15 cellular contexts compared by ENCODE assay signal in the genomic region with DNA sequence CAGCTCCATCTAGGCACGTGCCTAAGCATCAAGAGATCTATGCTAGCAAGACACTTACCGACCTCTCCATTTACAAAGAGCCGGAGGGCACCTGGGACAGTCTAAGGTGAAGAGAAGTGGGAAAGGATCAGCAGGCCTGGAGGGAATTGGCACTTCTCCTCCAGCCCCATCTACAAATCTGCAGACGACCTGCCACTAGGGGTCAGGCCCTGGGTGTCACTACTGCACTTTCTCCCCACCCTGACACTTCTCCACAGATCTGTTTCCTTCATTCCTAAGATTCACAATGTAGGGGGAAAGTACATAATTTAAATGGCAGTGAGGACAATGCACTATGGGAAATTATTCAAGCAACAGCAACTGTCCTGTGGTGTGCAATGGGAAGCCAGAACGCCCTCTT. TPM values are rescaled to one million over a fixed set of nuclear protein-coding genes. Genes with fewer than 3 reads are reported as not detected.
DNase-seq lines count a peak whose midpoint lies in the region; ATAC-seq and TF ChIP-seq lines count a peak whose summit lies in the region.
"Had no signal": no experiment of that assay in that cellular context is flagged by ENCODE, and none has a peak within 500 bp of the region (broad histone marks: within the 10 kb centered on the region; RNA-seq: fewer than 3 reads in every experiment).

No MANE protein-coding gene starts in this region.

- H3K27me3 ChIP-seq in HCT116 (ENCODE audit: insufficient read depth, low read length) (no peaks in the 10 kb centered on the region), heart left ventricle (no peaks in the 10 kb centered on the region)
- H3K27me3 ChIP-seq: sigmoid colon had no signal

- H3K36me3 ChIP-seq in HCT116 (ENCODE audit: control insufficient read depth in 1 of 2, insufficient read depth in 2 of 2, low read length in 2 of 2) = peaks cover 5 to 21% of the 10 kb centered on the region in 2 experiments; a peak in 3 of 4 replicates
- peaks cover 0 to 95% (median 82%) of the 10 kb centered on the region in 9 donors for H3K36me3 ChIP-seq in heart left ventricle

- RAD21 ChIA-PET in HCT116 (lab: Charles Lee; ENCODE audit: low non-redundant PET in 1 of 2, low total read pairs in 2 of 2, uncharacterized antibody in 2 of 2, unreplicated experiment in 2 of 2) = no interaction called here

- DNase-seq in CD14-positive monocyte (ENCODE audit: low spot score) (no peak), HCT116 (ENCODE audit: low read depth, low spot score) (no peak), WTC11 (ENCODE audit: low spot score) (no peak), glomerular visceral epithelial cell (ENCODE audit: extremely low spot score) (no peak), heart left ventricle (no peak)
- DNase-seq: NCI-H1417; sigmoid colon; stimulated activated naive CD4-positive, alpha-beta T cell treated with Interleukin-2 at 50 U/mL for 16 hours; T-helper 9 cell had no signal

- no peak overlapping the region for H3K9ac ChIP-seq in HCT116 (ENCODE audit: low read length)

- intact Hi-C loops in CD14-positive monocyte (cut with micrococcal nuclease) = no loop called here
- intact Hi-C loops in HCT116 (cut with micrococcal nuclease) = no loop called here
- intact Hi-C loops in heart left ventricle (cut with DNase I) = no loop called here

- no peaks in the 10 kb centered on the region for H3K79me2 ChIP-seq in HCT116 (ENCODE audit: insufficient read depth, low read length)

- POLR2A ChIA-PET in HCT116 (lab: Charles Lee) = no interaction called here
- POLR2A ChIA-PET in WTC11 (lab: Charles Lee) = no interaction called here

- CTCF ChIA-PET in HCT116 (lab: Charles Lee) (interaction anchor here (1.9 kb wide), 1 partner anchor 10 kb away, joined by 13 read pairs; no protein-coding TSS in a partner anchor), WTC11 (lab: Charles Lee) (interaction anchor here (0.6 to 2.4 kb wide), 2 partner anchors 10 to 22 kb away, joined by 3 to 14 read pairs; no protein-coding TSS in a partner anchor)

- H3K4me1 ChIP-seq in HCT116 (ENCODE audit: control insufficient read depth in 1 of 2, insufficient read depth in 2 of 2, low read length in 2 of 2) = no peaks in the 10 kb centered on the region
- H3K4me1 ChIP-seq in heart left ventricle = no peaks in the 10 kb centered on the region
- H3K4me1 ChIP-seq: sigmoid colon had no signal

- H4K20me1 ChIP-seq in HCT116 (ENCODE audit: insufficient read depth) = no peaks in the 10 kb centered on the region

- H3K9me3 ChIP-seq in HCT116 (ENCODE audit: control insufficient read depth in 1 of 2, insufficient read depth in 1 of 2, low read depth in 1 of 2, low read length in 2 of 2) (no peaks in the 10 kb centered on the region), heart left ventricle (no peaks in the 10 kb centered on the region)
- H3K9me3 ChIP-seq: sigmoid colon had no signal

- H3K4me1 Mint-ChIP-seq in CD14-positive monocyte (no peaks in the 10 kb centered on the region), WTC11 (no peaks in the 10 kb centered on the region)
- H3K4me1 Mint-ChIP-seq: neural crest cell had no signal

- no peaks in the 10 kb centered on the region for H3K9me2 ChIP-seq in HCT116 (ENCODE audit: insufficient read depth)

- H3K4me3 ChIP-seq in HCT116 (replicated peaks in 1 of 2; ENCODE audit: low read depth in 1 of 2, low read length in 2 of 2) (no peak overlapping the region), heart left ventricle (no peak overlapping the region)
- H3K4me3 ChIP-seq: sigmoid colon had no signal

- TF ChIP-seq POLR2A in HCT116 (IDR thresholded peaks at IDR 0.05; ENCODE audit: borderline replicate concordance, extremely low read depth, insufficient read depth, insufficient read length) (no peak), heart left ventricle (IDR thresholded peaks at IDR 0.05) (no peak)

- H3K4me3 Mint-ChIP-seq in CD14-positive monocyte (no peak overlapping the region), WTC11 (no peak overlapping the region)
- H3K4me3 Mint-ChIP-seq: neural crest cell had no signal

- H3K27ac Mint-ChIP-seq in CD14-positive monocyte (no peak overlapping the region), WTC11 (no peak overlapping the region)

- H3K27ac ChIP-seq in HCT116 (ENCODE audit: low read depth, low read length) = no peak overlapping the region
- no peak overlapping the region for H3K27ac ChIP-seq in heart left ventricle
- H3K27ac ChIP-seq: RWPE1, sigmoid colon had no signal

- H3K36me3 Mint-ChIP-seq in CD14-positive monocyte = peaks cover 40 to 45% of the 10 kb centered on the region in 2 donors
- peaks cover 14% of the 10 kb centered on the region for H3K36me3 Mint-ChIP-seq in WTC11

- H3K9me3 Mint-ChIP-seq in CD14-positive monocyte = peaks cover 0 to 1% (median 0%) of the 10 kb centered on the region in 7 donors
- H3K9me3 Mint-ChIP-seq in WTC11 = no peaks in the 10 kb centered on the region
- H3K9me3 Mint-ChIP-seq: neural crest cell had no signal

- 82 to 84% (median 84%) methylated on average over 5 of the region's 5 CpGs for WGBS in heart left ventricle, 4 donors

- no TSS peak for BruUV-seq in HCT116 (replicated peaks; lab: Mats Ljungman, UMichigan)

- H2AFZ ChIP-seq in HCT116 (ENCODE audit: low read depth, low read length, poor library complexity, severe bottlenecking) = no peak overlapping the region

- ATAC-seq in HCT116 = peak; percentile 57; the same call in 1 of the 2 replicates
- ATAC-seq in WTC11 = peak; percentile 73
- ATAC-seq in HG03354 (IDR thresholded peaks at IDR 0.05; ENCODE audit: poor library complexity, severe bottlenecking, unreplicated experiment) = no peak
- no peak for ATAC-seq in heart left ventricle

- peaks cover 0 to 2% (median 0%) of the 10 kb centered on the region in 3 donors for H3K27me3 Mint-ChIP-seq in CD14-positive monocyte (ENCODE audit: low read depth in 3 of 3)
- no peaks in the 10 kb centered on the region for H3K27me3 Mint-ChIP-seq in WTC11 (ENCODE audit: low read depth)

- H3K4me2 ChIP-seq in HCT116 (ENCODE audit: low read length) = no peak overlapping the region

- TF ChIP-seq RAD21 in HCT116 (IDR thresholded peaks at IDR 0.05; ENCODE audit: low read depth) = no peak; the same call in 1 of the 2 replicates

- TF ChIP-seq CTCF in CD14-positive monocyte (IDR thresholded peaks at IDR 0.05) (peak; percentile 15), HCT116 (IDR thresholded peaks at IDR 0.05 in 2 of 3, conservative IDR thresholded peaks at IDR 0.05 in 1 of 3; ENCODE audit: borderline replicate concordance in 1 of 3, insufficient read depth in 1 of 3, low read depth in 2 of 3, low read length in 2 of 3) (peak in 2 of 3 experiments; percentile 47 to 49; a peak in 4 of 6 replicates), WTC11 (IDR thresholded peaks at IDR 0.05) (no peak), heart left ventricle (IDR thresholded peaks at IDR 0.05) (no peak)

TF ChIP-seq in WTC11, 78 proteins besides CTCF, POLR2A, EP300 and RAD21:
- TF ChIP-seq, protein P1, sequence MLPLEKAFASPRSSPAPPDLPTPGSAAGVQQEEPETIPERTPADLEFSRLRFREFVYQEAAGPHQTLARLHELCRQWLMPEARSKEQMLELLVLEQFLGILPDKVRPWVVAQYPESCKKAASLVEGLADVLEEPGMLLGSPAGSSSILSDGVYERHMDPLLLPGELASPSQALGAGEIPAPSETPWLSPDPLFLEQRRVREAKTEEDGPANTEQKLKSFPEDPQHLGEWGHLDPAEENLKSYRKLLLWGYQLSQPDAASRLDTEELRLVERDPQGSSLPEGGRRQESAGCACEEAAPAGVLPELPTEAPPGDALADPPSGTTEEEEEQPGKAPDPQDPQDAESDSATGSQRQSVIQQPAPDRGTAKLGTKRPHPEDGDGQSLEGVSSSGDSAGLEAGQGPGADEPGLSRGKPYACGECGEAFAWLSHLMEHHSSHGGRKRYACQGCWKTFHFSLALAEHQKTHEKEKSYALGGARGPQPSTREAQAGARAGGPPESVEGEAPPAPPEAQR (CRISPR knock-in tag; IDR thresholded peaks at IDR 0.05) = no peak
- TF ChIP-seq CREB1 (CRISPR knock-in tag; IDR thresholded peaks at IDR 0.05) = no peak
- TF ChIP-seq, protein P2, sequence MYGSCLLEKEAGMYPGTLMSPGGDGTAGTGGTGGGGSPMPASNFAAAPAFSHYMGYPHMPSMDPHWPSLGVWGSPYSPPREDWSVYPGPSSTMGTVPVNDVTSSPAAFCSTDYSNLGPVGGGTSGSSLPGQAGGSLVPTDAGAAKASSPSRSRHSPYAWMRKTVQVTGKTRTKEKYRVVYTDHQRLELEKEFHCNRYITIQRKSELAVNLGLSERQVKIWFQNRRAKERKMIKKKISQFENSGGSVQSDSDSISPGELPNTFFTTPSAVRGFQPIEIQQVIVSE (CRISPR knock-in tag; IDR thresholded peaks at IDR 0.05; ENCODE audit: borderline replicate concordance) = no peak

RNA-seq across cellular contexts. Expression of a gene that starts 8.1 kb away (rescaled TPM):
- polyA plus RNA-seq in CD14-positive monocyte (1 to 10 TPM; 4.2 to 5.0 TPM), heart left ventricle (1 to 10 TPM; 6.1 to 6.3 TPM)
- total RNA-seq in HCT116 (2021; ENCODE audit: unreplicated experiment) (29.8 TPM), WTC11 (2021) (18.6 to 24.2 TPM (median 18.9 TPM) in 3 replicates), heart left ventricle (10 to 100 TPM in 3 of 9 donors, 1 to 10 TPM in 6; 3.3 to 15.1 (median 8.6) TPM)
- 25.2 and 27.6 TPM in 2 replicates for polyA plus RNA-seq in HCT116 (2012)

RNA-seq across cellular contexts. Expression of a gene that starts 18.4 kb away (rescaled TPM):
- polyA plus RNA-seq in CD14-positive monocyte = not detected
- total RNA-seq in HCT116 (2021; ENCODE audit: unreplicated experiment) = not detected
- polyA plus RNA-seq in HCT116 (2012) = 0.14 and 0.20 TPM in 2 replicates
- total RNA-seq in WTC11 (2021) = not detected in 3 replicates
- not detected for total RNA-seq in heart left ventricle
- not detected for polyA plus RNA-seq in heart left ventricle
- total RNA-seq: NCI-H460, neural crest cell, sigmoid colon had no signal
- polyA plus RNA-seq: urinary bladder had no signal

RNA-seq across cellular contexts. Expression of a gene that starts 27.5 kb away (rescaled TPM):
- polyA plus RNA-seq in CD14-positive monocyte (under 1 TPM in 1 of 2 donors, not detected in 1; 0.43 TPM), heart left ventricle (not detected)
- total RNA-seq in HCT116 (2021; ENCODE audit: unreplicated experiment) (not detected), WTC11 (2021) (0.20 to 0.50 TPM (median 0.23 TPM) in 3 replicates), heart left ventricle (not detected)
- 0.03 and 0.12 TPM in 2 replicates for polyA plus RNA-seq in HCT116 (2012)
- total RNA-seq: liver, neural crest cell, sigmoid colon, urinary bladder had no signal
- polyA plus RNA-seq: liver, sigmoid colon, urinary bladder had no signal

RNA-seq across cellular contexts. Expression of a gene that starts 44.1 kb away (rescaled TPM):
- polyA plus RNA-seq in CD14-positive monocyte (not detected), heart left ventricle (not detected)
- total RNA-seq in HCT116 (2021; ENCODE audit: unreplicated experiment) (not detected), WTC11 (2021) (not detected in 3 replicates), heart left ventricle (not detected)
- not detected in 2 replicates for polyA plus RNA-seq in HCT116 (2012)
- total RNA-seq: liver, NCI-H460, neural crest cell, sigmoid colon, urinary bladder had no signal
- polyA plus RNA-seq: liver, sigmoid colon, urinary bladder had no signal

Comparison
In these comparisons a context has a peak if more than half of its experiments do, and no peak if none do; other contexts are left out.
1. CTCF ChIP-seq: peak in CD14-positive monocyte (single experiment) and HCT116 (2 of 3); none in WTC11 (single experiment) and heart left ventricle (0 of 12).
2. ATAC-seq: peak in HCT116 (single experiment) and WTC11 (single experiment); none in HG03354 (single experiment) and heart left ventricle (0 of 4).